In genomic region chr14:39668449-39668848, GRCh38 we compare ENCODE assay signal across 15 cellular contexts.
"Had no signal": no experiment of that assay in that cellular context is flagged by ENCODE, and none has a peak within 500 bp of the region (broad histone marks: within the 10 kb centered on the region; RNA-seq: fewer than 3 reads in every experiment).

No MANE protein-coding gene starts in this region.

- H3K9me3 Mint-ChIP-seq: endodermal cell had no signal

- H3K9me3 ChIP-seq: lower lobe of right lung, neutrophil had no signal

- H3K36me3 ChIP-seq: brain microvascular endothelial cell, lower lobe of right lung, neutrophil had no signal

- H3K27ac Mint-ChIP-seq: activated CD8-positive, alpha-beta memory T cell treated with anti-CD3 and anti-CD28 coated beads, Interleukin-2, amount 10 ng/mL, durations not matched to agents 7 days and 5 days; activated T-cell treated with anti-CD3 and anti-CD28 coated beads, Interleukin-2, amount 50 U/mL, for 24 hours; endodermal cell; immature natural killer cell; mesothelial cell of epicardium had no signal

- DNase-seq: activated CD4-positive, alpha-beta T cell treated with anti-CD3 and anti-CD28 coated beads, Interleukin-2, amount 50 U/mL, for 48 hours; activated CD4-positive, CD25-positive, alpha-beta regulatory T cell treated with anti-CD3 and anti-CD28 coated beads, Interleukin-2, amount 50 U/mL, for 72 hours; activated CD8-positive, alpha-beta memory T cell treated with anti-CD3 and anti-CD28 coated beads, Interleukin-2, amount 10 ng/mL, durations not matched to agents 7 days and 5 days; activated gamma-delta T cell treated with Interleukin-2 at 50 U/mL for 16 hours; activated T-cell treated with anti-CD3 and anti-CD28 coated beads, Interleukin-2, amount 50 U/mL, for 24 hours; brain microvascular endothelial cell; endodermal cell; immature natural killer cell; left cardiac atrium; lower lobe of right lung; posterior cingulate gyrus; stimulated activated CD4-positive, alpha-beta T cell treated with anti-CD3 and anti-CD28 coated beads, Interleukin-4, amount 100 ng/mL, for 4 hours had no signal

- H3K36me3 Mint-ChIP-seq: activated CD8-positive, alpha-beta memory T cell treated with anti-CD3 and anti-CD28 coated beads, Interleukin-2, amount 10 ng/mL, durations not matched to agents 7 days and 5 days; immature natural killer cell; mesothelial cell of epicardium had no signal

- H3K4me3 Mint-ChIP-seq: activated CD8-positive, alpha-beta memory T cell treated with anti-CD3 and anti-CD28 coated beads, Interleukin-2, amount 10 ng/mL, durations not matched to agents 7 days and 5 days; activated T-cell treated with anti-CD3 and anti-CD28 coated beads, Interleukin-2, amount 50 U/mL, for 24 hours; endodermal cell; immature natural killer cell; mesothelial cell of epicardium had no signal

- H3K27ac ChIP-seq: brain microvascular endothelial cell, lower lobe of right lung, neutrophil, skin epidermis had no signal

- H3K27me3 ChIP-seq: brain microvascular endothelial cell, neutrophil had no signal

- H3K4me1 Mint-ChIP-seq: activated CD8-positive, alpha-beta memory T cell treated with anti-CD3 and anti-CD28 coated beads, Interleukin-2, amount 10 ng/mL, durations not matched to agents 7 days and 5 days; immature natural killer cell; mesothelial cell of epicardium had no signal

- ATAC-seq: activated CD8-positive, alpha-beta memory T cell treated with anti-CD3 and anti-CD28 coated beads, Interleukin-2, amount 10 ng/mL, durations not matched to agents 7 days and 5 days; left cardiac atrium; lower lobe of right lung had no signal

- H3K4me1 ChIP-seq: lower lobe of right lung had no signal

- H3K27me3 Mint-ChIP-seq: activated CD8-positive, alpha-beta memory T cell treated with anti-CD3 and anti-CD28 coated beads, Interleukin-2, amount 10 ng/mL, durations not matched to agents 7 days and 5 days; activated T-cell treated with anti-CD3 and anti-CD28 coated beads, Interleukin-2, amount 50 U/mL, for 24 hours had no signal

- H3K4me3 ChIP-seq: lower lobe of right lung, skin epidermis had no signal
